Comparison of ENCODE assay signal across 8 cellular contexts in the genomic region with DNA sequence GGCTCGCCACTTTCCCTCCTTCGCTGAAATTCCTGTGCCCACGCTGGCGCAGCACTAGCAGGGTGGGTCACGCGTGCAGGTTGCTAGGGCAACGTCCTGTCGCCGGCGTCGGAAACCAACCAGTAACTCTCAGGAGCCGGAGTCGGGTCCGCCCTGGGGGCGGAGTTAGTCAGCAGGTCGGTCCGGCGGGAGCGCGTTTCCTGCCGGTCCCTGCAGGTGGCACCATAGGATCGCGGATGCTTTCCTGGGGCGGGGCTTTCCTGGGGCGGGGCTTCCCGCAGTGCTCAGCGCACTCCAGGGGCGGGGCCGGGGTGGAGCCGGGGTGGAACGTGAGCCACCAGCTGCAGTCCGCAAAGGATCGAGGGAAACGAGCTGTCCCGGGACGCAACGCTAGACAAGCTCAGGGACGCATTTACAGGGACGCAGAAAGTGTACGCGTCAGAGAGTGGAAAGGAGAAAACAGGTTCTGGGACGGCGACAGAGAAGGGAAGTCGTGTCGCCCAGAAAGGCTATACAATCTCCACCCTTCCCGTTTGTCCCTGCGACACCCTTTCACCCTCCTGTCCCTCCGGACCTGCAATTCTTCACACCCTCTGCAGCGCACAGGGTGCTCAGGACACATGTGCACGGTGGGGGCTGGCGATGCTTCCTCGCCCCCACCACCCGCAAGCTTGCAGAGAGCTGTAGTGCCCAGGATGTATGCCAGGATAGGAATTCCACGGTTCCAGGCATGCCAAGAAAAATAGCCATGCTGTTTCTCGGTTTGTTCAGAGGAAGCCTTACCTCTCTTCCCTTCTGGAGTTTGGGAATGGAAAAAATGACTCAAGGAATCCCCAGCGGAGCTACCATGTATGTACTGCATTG. TPM values are rescaled to one million over a fixed set of nuclear protein-coding genes. Genes with fewer than 3 reads are reported as not detected.
DNase-seq lines count a peak whose midpoint lies in the region; ATAC-seq lines count a peak whose summit lies in the region.

No MANE protein-coding gene starts in this region.

- ATAC-seq in GM19372 (IDR thresholded peaks at IDR 0.05; ENCODE audit: low read depth, unreplicated experiment) (peak; percentile 83), HG03521 (IDR thresholded peaks at IDR 0.05; ENCODE audit: unreplicated experiment) (peak; percentile 87), left lobe of liver (peak; percentile 90)

- peak overlapping the region; percentile 48 to 70 (median 58); a peak in 19 of 20 replicates for H3K4me3 ChIP-seq in BLaER1 treated with 17β-estradiol and CSF1 and Interleukin-3, amounts not matched to agents 10 nM and 100 nM

- peak overlapping the region; percentile 80 for H3K4me3 Mint-ChIP-seq in activated CD4-positive, alpha-beta T cell treated with anti-CD3 and anti-CD28 coated beads, Interleukin-2, amount 10 ng/mL, durations not matched to agents 7 days and 5 days

- CTCF ChIA-PET in activated CD4-positive, alpha-beta T cell treated with anti-CD3 and anti-CD28 coated beads, Interleukin-2, amount 10 ng/mL, durations not matched to agents 7 days and 5 days (lab: Charles Lee) = interaction anchor here (0.6 to 4.2 kb wide), 27 partner anchors 11 to 600 kb away, joined by 3 to 55 read pairs (median 5); partner anchors contain the start of genes CBX1, COPZ2, HOXB5 and HOXB8

- peak overlapping the region in 9 of 11 experiments; percentile 7 to 65 (median 58); a peak in 14 of 22 replicates for H3K9ac ChIP-seq in BLaER1 treated with 17β-estradiol and CSF1 and Interleukin-3, amounts not matched to agents 10 nM and 100 nM

- POLR2A ChIA-PET in activated CD4-positive, alpha-beta T cell treated with anti-CD3 and anti-CD28 coated beads, Interleukin-2, amount 10 ng/mL, durations not matched to agents 7 days and 5 days (lab: Charles Lee) = interaction anchor here (0.7 to 1.0 kb wide), 2 partner anchors 24 to 27 kb away, joined by 3 to 6 read pairs; no protein-coding TSS in a partner anchor

- no peaks in the 10 kb centered on the region for H3K36me3 Mint-ChIP-seq in activated CD4-positive, alpha-beta T cell treated with anti-CD3 and anti-CD28 coated beads, Interleukin-2, amount 10 ng/mL, durations not matched to agents 7 days and 5 days (ENCODE audit: low read depth)

- peaks cover 30 to 53% (median 47%) of the 10 kb centered on the region in 11 experiments for H3K27me3 ChIP-seq in BLaER1 treated with 17β-estradiol and CSF1 and Interleukin-3, amounts not matched to agents 10 nM and 100 nM

- peak overlapping the region; percentile 87 for H3K27ac Mint-ChIP-seq in activated CD4-positive, alpha-beta T cell treated with anti-CD3 and anti-CD28 coated beads, Interleukin-2, amount 10 ng/mL, durations not matched to agents 7 days and 5 days

- DNase-seq in NCI-H69 (lab: John Stamatoyannopoulos, UW) = peak; percentile 99
- DNase-seq in activated CD4-positive, alpha-beta T cell treated with anti-CD3 and anti-CD28 coated beads, Interleukin-2, amount 10 ng/mL, durations not matched to agents 7 days and 5 days = peak; percentile 99
- DNase-seq in cortex of kidney (lab: John Stamatoyannopoulos, UW) = peak; percentile 74
- peak; percentile 98 for DNase-seq in left lobe of liver (ENCODE audit: low spot score)
- DNase-seq in stimulated activated CD4-positive, alpha-beta T cell treated with anti-CD3 and anti-CD28 coated beads, Interleukin-1b, Interleukin-23, amount 100 ng/mL, for 48 hours = peak; percentile 97

- H3K27me3 Mint-ChIP-seq in activated CD4-positive, alpha-beta T cell treated with anti-CD3 and anti-CD28 coated beads, Interleukin-2, amount 10 ng/mL, durations not matched to agents 7 days and 5 days = peaks cover 20% of the 10 kb centered on the region

- no peaks in the 10 kb centered on the region for H3K9me3 Mint-ChIP-seq in activated CD4-positive, alpha-beta T cell treated with anti-CD3 and anti-CD28 coated beads, Interleukin-2, amount 10 ng/mL, durations not matched to agents 7 days and 5 days

- peak overlapping the region; percentile 94 to 100 (median 96) for H3K4me2 ChIP-seq in BLaER1 treated with 17β-estradiol and CSF1 and Interleukin-3, amounts not matched to agents 10 nM and 100 nM

- peaks cover 38% of the 10 kb centered on the region for H3K4me1 Mint-ChIP-seq in activated CD4-positive, alpha-beta T cell treated with anti-CD3 and anti-CD28 coated beads, Interleukin-2, amount 10 ng/mL, durations not matched to agents 7 days and 5 days

- H4K20me1 ChIP-seq in BLaER1 treated with 17β-estradiol and CSF1 and Interleukin-3, amounts not matched to agents 10 nM and 100 nM = peaks cover 0 to 29% (median 13%) of the 10 kb centered on the region in 11 experiments; a peak in 9 of 22 replicates

- no peaks in the 10 kb centered on the region for H3K9me3 ChIP-seq in BLaER1 treated with 17β-estradiol and CSF1 and Interleukin-3, amounts not matched to agents 10 nM and 100 nM (replicated peaks in 1 of 11)

- H3K27ac ChIP-seq in BLaER1 treated with 17β-estradiol and CSF1 and Interleukin-3, amounts not matched to agents 10 nM and 100 nM = peak overlapping the region in 2 of 11 experiments; percentile 24 to 68; a peak in 2 of 22 replicates

- no peaks in the 10 kb centered on the region for H3K36me3 ChIP-seq in BLaER1 treated with 17β-estradiol and CSF1 and Interleukin-3, amounts not matched to agents 10 nM and 100 nM

- peaks cover 26 to 43% (median 33%) of the 10 kb centered on the region in 10 experiments for H3K4me1 ChIP-seq in BLaER1 treated with 17β-estradiol and CSF1 and Interleukin-3, amounts not matched to agents 10 nM and 100 nM

RNA-seq across cellular contexts. Expression of gene COPZ2, which starts 12.3 kb away (rescaled TPM):
- total RNA-seq in activated CD4-positive, alpha-beta T cell treated with anti-CD3 and anti-CD28 coated beads, Interleukin-2, amount 10 ng/mL, durations not matched to agents 7 days and 5 days = 1 to 10 TPM; 3.4 to 4.0 TPM
- 23.1 TPM for total RNA-seq in left lobe of liver

RNA-seq across cellular contexts. Expression of gene NFE2L1, which starts 22.9 kb away (rescaled TPM):
- total RNA-seq in activated CD4-positive, alpha-beta T cell treated with anti-CD3 and anti-CD28 coated beads, Interleukin-2, amount 10 ng/mL, durations not matched to agents 7 days and 5 days = 10 to 100 TPM; 53.2 to 65.9 TPM
- 150 TPM for total RNA-seq in left lobe of liver

RNA-seq across cellular contexts. Expression of gene CDK5RAP3, which starts 54.4 kb away (rescaled TPM):
- 100 to 1,000 TPM; 212 to 213 TPM for total RNA-seq in activated CD4-positive, alpha-beta T cell treated with anti-CD3 and anti-CD28 coated beads, Interleukin-2, amount 10 ng/mL, durations not matched to agents 7 days and 5 days
- total RNA-seq in left lobe of liver = 107 TPM
